Comparison of ENCODE assay signal across 31 cellular contexts in the genomic region with DNA sequence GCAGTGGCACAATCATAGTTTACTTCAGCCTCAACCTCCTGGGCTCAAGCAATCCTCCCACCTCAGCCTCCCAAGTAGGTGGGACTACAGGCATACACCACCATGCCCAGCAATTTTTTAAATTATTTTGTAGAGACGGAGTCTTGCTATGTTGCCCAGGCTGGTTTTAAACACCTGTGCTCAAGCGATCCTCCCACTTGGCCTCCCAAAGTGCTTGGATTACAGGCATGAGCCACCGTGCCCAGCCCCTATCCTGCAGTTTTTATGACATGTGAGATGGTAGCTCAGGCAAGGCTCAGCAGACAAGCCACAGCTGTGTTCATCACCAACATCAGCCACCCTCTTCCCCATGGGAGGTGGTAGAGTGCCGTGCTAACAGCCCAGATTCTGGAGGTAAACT.
"Had no signal": no experiment of that assay in that cellular context is flagged by ENCODE, and none has a peak within 500 bp of the region (broad histone marks: within the 10 kb centered on the region; RNA-seq: fewer than 3 reads in every experiment).

No MANE protein-coding gene starts in this region.

- H3K27ac ChIP-seq: adrenal gland, body of pancreas, breast epithelium, SJCRH30, SK-N-MC had no signal

- H3K9me3 Mint-ChIP-seq: activated CD4-positive, alpha-beta memory T cell treated with anti-CD3 and anti-CD28 coated beads for 36 hours; activated naive CD4-positive, alpha-beta T cell treated with anti-CD3 and anti-CD28 coated beads for 36 hours; activated naive CD4-positive, alpha-beta T cell treated with anti-CD3 and anti-CD28 coated beads, Interleukin-2, amount 50 U/mL, for 72 hours; activated T-cell treated with anti-CD3 and anti-CD28 coated beads, Interleukin-2, amount 50 U/mL, for 4 hours; activated T-helper 1 cell treated with anti-CD3 and anti-CD28 coated beads, Interleukin-12 subunit alpha, Interleukin-12 subunit beta, Interleukin-2, Interleukin-4 antibody, amounts not matched to agents 30 ng/mL and 10 ng/mL and 1 ng/mL, durations not matched to agents 14 hours and 24 hours and 36 hours had no signal

- DNase-seq: activated CD4-positive, alpha-beta memory T cell treated with anti-CD3 and anti-CD28 coated beads for 36 hours; activated CD4-positive, alpha-beta T cell treated with anti-CD3 and anti-CD28 coated beads for 4 hours; activated CD4-positive, alpha-beta T cell treated with anti-CD3 and anti-CD28 coated beads, Interleukin-2, amount 50 U/mL, for 1 hour; activated CD8-positive, alpha-beta memory T cell treated with anti-CD3 and anti-CD28 coated beads, Interleukin-2, amount 50 U/mL, for 4 hours; activated gamma-delta T cell treated with Interleukin-2 at 50 U/mL for 16 hours; activated naive CD4-positive, alpha-beta T cell treated with anti-CD3 and anti-CD28 coated beads for 36 hours; activated T-cell treated with anti-CD3 and anti-CD28 coated beads for 4 hours; activated T-cell treated with anti-CD3 and anti-CD28 coated beads, Interleukin-2, amount 50 U/mL, for 4 hours; adrenal gland; body of pancreas; caudate nucleus; Kasumi-1; MG63; NCI-H1048; NCI-H1105 treated with DMSO at 0.1 percent for 48 hours; NCI-H1436; NCI-H1694; NCI-H1930; NCI-H510A; NCI-H526; NCI-H748 treated with DMSO at 0.1 percent for 48 hours; NK-92 treated with Interleukin-12 subunit alpha and Interleukin-12 subunit beta, amount 100 ng/mL, for 24 hours; PC-3; SHP77; SJCRH30; T1000 had no signal

- ATAC-seq: activated CD4-positive, CD25-positive, alpha-beta regulatory T cell treated with anti-CD3 and anti-CD28 coated beads, Interleukin-2, amount 50 U/mL, for 24 hours; activated naive CD4-positive, alpha-beta T cell treated with anti-CD3 and anti-CD28 coated beads, Interleukin-2, amount 50 U/mL, for 72 hours; activated T-cell treated with anti-CD3 and anti-CD28 coated beads, Interleukin-2, amount 50 U/mL, for 4 hours; body of pancreas; PC-3 had no signal

- H3K4me3 ChIP-seq: adrenal gland, body of pancreas, breast epithelium, MG63, SJCRH30, SK-N-MC had no signal

- H3K27me3 ChIP-seq: adrenal gland, body of pancreas, breast epithelium, MG63, SJCRH30 had no signal

- H3K36me3 Mint-ChIP-seq: activated CD4-positive, alpha-beta memory T cell treated with anti-CD3 and anti-CD28 coated beads for 36 hours; activated naive CD4-positive, alpha-beta T cell treated with anti-CD3 and anti-CD28 coated beads, Interleukin-2, amount 50 U/mL, for 72 hours had no signal

- H3K9me3 ChIP-seq: adrenal gland, body of pancreas, breast epithelium, MG63, SJCRH30 had no signal

- H3K4me3 Mint-ChIP-seq: activated CD4-positive, alpha-beta memory T cell treated with anti-CD3 and anti-CD28 coated beads for 36 hours; activated naive CD4-positive, alpha-beta T cell treated with anti-CD3 and anti-CD28 coated beads for 36 hours; activated T-cell treated with anti-CD3 and anti-CD28 coated beads, Interleukin-2, amount 50 U/mL, for 4 hours; activated T-helper 1 cell treated with anti-CD3 and anti-CD28 coated beads, Interleukin-12 subunit alpha, Interleukin-12 subunit beta, Interleukin-2, Interleukin-4 antibody, amounts not matched to agents 30 ng/mL and 10 ng/mL and 1 ng/mL, durations not matched to agents 14 hours and 24 hours and 36 hours had no signal

- H3K36me3 ChIP-seq: adrenal gland, breast epithelium, MG63, SJCRH30 had no signal

- H3K27ac Mint-ChIP-seq: activated CD4-positive, alpha-beta memory T cell treated with anti-CD3 and anti-CD28 coated beads for 36 hours; activated naive CD4-positive, alpha-beta T cell treated with anti-CD3 and anti-CD28 coated beads for 36 hours; activated naive CD4-positive, alpha-beta T cell treated with anti-CD3 and anti-CD28 coated beads, Interleukin-2, amount 50 U/mL, for 72 hours; activated T-helper 1 cell treated with anti-CD3 and anti-CD28 coated beads, Interleukin-12 subunit alpha, Interleukin-12 subunit beta, Interleukin-2, Interleukin-4 antibody, amounts not matched to agents 30 ng/mL and 10 ng/mL and 1 ng/mL, durations not matched to agents 14 hours and 24 hours and 36 hours had no signal
